In genomic region chr2:199186226-199186864, GRCh38 we compare ENCODE assay signal across 10 cellular contexts.
"Had no signal": no experiment of that assay in that cellular context is flagged by ENCODE, and none has a peak within 500 bp of the region (broad histone marks: within the 10 kb centered on the region; RNA-seq: fewer than 3 reads in every experiment).

No MANE protein-coding gene starts in this region.

- FAIRE-seq: small intestine, urothelium cell line had no signal

- H3K4me1 ChIP-seq: gastroesophageal sphincter, thyroid gland had no signal

- H3K36me3 ChIP-seq: gastroesophageal sphincter, thyroid gland had no signal

- H3K9me3 ChIP-seq: gastroesophageal sphincter, thyroid gland had no signal

- H3K4me3 ChIP-seq: gastroesophageal sphincter, thyroid gland had no signal

- H3K27me3 ChIP-seq: gastroesophageal sphincter, thyroid gland had no signal

- DNase-seq: activated effector memory CD4-positive, alpha-beta T cell treated with Interleukin-2 at 50 U/mL for 16 hours; activated T-cell treated with anti-CD3 and anti-CD28 coated beads, Interleukin-2, amount 50 U/mL, for 1 hour; amniotic stem cell; effector memory CD8-positive, alpha-beta T cell; nucleus accumbens; right cardiac atrium; small intestine; thyroid gland had no signal

- H3K27ac ChIP-seq: gastroesophageal sphincter, thyroid gland had no signal
